Comparison of ENCODE assay signal across 8 cellular contexts in genomic region chr18:22933206-22933957, GRCh38.
DNase-seq lines count a peak whose midpoint lies in the region; ATAC-seq lines count a peak whose summit lies in the region.

Gene RBBP8 (plus strand): TSS chr18:22933328. CDS start chr18:22936852, 3,524 bp downstream.

- DNase-seq in AG08395 (ENCODE audit: low spot score) (peak; percentile 85), NCI-H226 (peak; percentile 77), iris pigment epithelial cell (ENCODE audit: low read depth) (peak; percentile 77)
- DNase-seq in activated CD4-positive, CD25-positive, alpha-beta regulatory T cell treated with anti-CD3 and anti-CD28 coated beads, Interleukin-2, amount 50 U/mL, for 16 hours (ENCODE audit: low read depth, low spot score): peak; percentile 69
- peak; percentile 81 for DNase-seq in central memory CD4-positive, alpha-beta T cell
- DNase-seq in stimulated activated CD4-positive, alpha-beta T cell treated with anti-CD3 and anti-CD28 coated beads, Interleukin-12 subunit alpha, Interleukin-12 subunit beta, amount 100 ng/mL, for 4 hours: peak; percentile 85

- peak; percentile 76 for ATAC-seq in GM18907 (IDR thresholded peaks at IDR 0.05; ENCODE audit: unreplicated experiment)
- peak; percentile 77 for ATAC-seq in HG03139 (IDR thresholded peaks at IDR 0.05; ENCODE audit: unreplicated experiment)

Comparison
In these comparisons a context has a peak if more than half of its experiments do, and no peak if none do; other contexts are left out.
1. Peak in every context shown above with its lines: DNase-seq and ATAC-seq.